23 cellular contexts compared by ENCODE assay signal in genomic region chr17:74094651-74095050, GRCh38.
"Had no signal": no experiment of that assay in that cellular context is flagged by ENCODE, and none has a peak within 500 bp of the region (broad histone marks: within the 10 kb centered on the region; RNA-seq: fewer than 3 reads in every experiment).

No MANE protein-coding gene starts in this region.

- H3K4me1 ChIP-seq: esophagus muscularis mucosa, gastrocnemius medialis, heart right ventricle, left lung, lower lobe of right lung had no signal

- H3K4me3 ChIP-seq: coronary artery, dorsolateral prefrontal cortex, esophagus muscularis mucosa, gastrocnemius medialis, heart right ventricle, left lung, lower lobe of right lung had no signal

- ATAC-seq: gastrocnemius medialis, heart right ventricle, left cardiac atrium, left lung, left ventricle myocardium superior, lower lobe of right lung had no signal

- FAIRE-seq: colon, endothelial cell of umbilical vein, islet of Langerhans, keratinocyte had no signal

- H3K27ac ChIP-seq: coronary artery, dorsolateral prefrontal cortex, esophagus muscularis mucosa, gastrocnemius medialis, heart right ventricle, left lung, lower lobe of right lung had no signal

- H3K36me3 ChIP-seq: esophagus muscularis mucosa, gastrocnemius medialis, heart right ventricle, left lung, lower lobe of right lung had no signal

- H3K9me3 ChIP-seq: gastrocnemius medialis, left lung, lower lobe of right lung had no signal

- H3K27me3 ChIP-seq: dorsolateral prefrontal cortex, gastrocnemius medialis had no signal

- DNase-seq: dermis blood vessel endothelial cell; dorsolateral prefrontal cortex; effector CD4-positive, alpha-beta T cell; effector memory CD4-positive, alpha-beta T cell; foreskin fibroblast; foreskin melanocyte; gastrocnemius medialis; glutamatergic neuron; head of caudate nucleus; heart right ventricle; hippocampal formation; left cardiac atrium; left lung; left ventricle myocardium superior; lower lobe of right lung; mesenchymal stem cell; midbrain had no signal
